In genomic region chr9:32550609-32551490, GRCh38 we compare ENCODE assay signal across 8 cellular contexts. TPM values are rescaled to one million over a fixed set of nuclear protein-coding genes. Genes with fewer than 3 reads are reported as not detected.
A peak's percentile ranks its signal among the peaks of the same experiment; 100 is the strongest.
DNase-seq lines count a peak whose midpoint lies in the region; ATAC-seq and TF ChIP-seq lines count a peak whose summit lies in the region.

No MANE protein-coding gene starts in this region.

- no peaks in the 10 kb centered on the region for H3F3A ChIP-seq in PC-9 (ENCODE audit: insufficient read depth, low read depth)

- H4K20me1 ChIP-seq in PC-9 (ENCODE audit: insufficient read depth), result peaks cover 18% of the 10 kb centered on the region

- H3K27ac ChIP-seq in PC-9, result peak overlapping the region; percentile 77
- H3K27ac ChIP-seq in muscle layer of duodenum (ENCODE audit: low read length), result peak overlapping the region; percentile 99

- no TSS peak for BruUV-seq in PC-9 (replicated peaks; lab: Mats Ljungman, UMichigan)

- peaks cover 61% of the 10 kb centered on the region for H3K79me2 ChIP-seq in PC-9 (ENCODE audit: low read depth)

- POLR2A ChIA-PET in PC-9 (lab: Charles Lee; ENCODE audit: unreplicated experiment), result interaction anchor here (0.6 to 0.8 kb wide), 5 partner anchors 120 to 1158 kb away, joined by 3 to 8 read pairs (median 3); no protein-coding TSS in a partner anchor

- H3K9me3 ChIP-seq in PC-9 (ENCODE audit: insufficient read depth, low read depth), result no peaks in the 10 kb centered on the region
- H3K9me3 ChIP-seq in muscle layer of duodenum (ENCODE audit: control insufficient read depth in 1 of 2, low read length in 2 of 2), result no peaks in the 10 kb centered on the region

- peak overlapping the region; percentile 86 for H2AFZ ChIP-seq in PC-9

- peak; percentile 72 for DNase-seq in DMS53 treated with DMSO at 0.1 percent for 48 hours (lab: John Stamatoyannopoulos, UW; ENCODE audit: unreplicated experiment)
- DNase-seq in KBM-7, result peak; percentile 93
- peak; percentile 68 to 86 for DNase-seq in PC-9
- peak; percentile 93 for DNase-seq in activated T-cell treated with anti-CD3 and anti-CD28 coated beads, Interleukin-2, amount 50 U/mL, for 48 hours
- DNase-seq in stimulated activated CD8-positive, alpha-beta memory T cell treated with anti-CD3 and anti-CD28 coated beads, Interleukin-7, amount 100 ng/mL, for 4 hours (ENCODE audit: low read depth in 2 of 2), result peak; percentile 93 to 94

- CTCF ChIA-PET in PC-9 (lab: Charles Lee), result interaction anchor here (0.5 to 1.5 kb wide), 5 partner anchors 21 to 718 kb away, joined by 3 to 5 read pairs (median 4); no protein-coding TSS in a partner anchor

- peak overlapping the region; percentile 95 for H3K4me3 ChIP-seq in PC-9
- H3K4me3 ChIP-seq in muscle layer of duodenum (ENCODE audit: low read depth in 1 of 2, low read length in 2 of 2), result peak overlapping the region; percentile 91 to 98

- H3K4me2 ChIP-seq in PC-9, result peak overlapping the region; percentile 88

- ATAC-seq in GM21723 (IDR thresholded peaks at IDR 0.05; ENCODE audit: unreplicated experiment) (peak; percentile 65), esophagus mucosa (peak; percentile 85)

- no peaks in the 10 kb centered on the region for H3K36me3 ChIP-seq in PC-9 (ENCODE audit: low read depth)
- H3K36me3 ChIP-seq in muscle layer of duodenum (ENCODE audit: control insufficient read depth in 1 of 2, insufficient read depth in 2 of 2, low read length in 2 of 2), result peaks cover 0 to 3% of the 10 kb centered on the region in 2 donors

- intact Hi-C loops in PC-9 (cut with micrococcal nuclease; ENCODE audit: unreplicated experiment), result no loop called here

- no peaks in the 10 kb centered on the region for H3K9me2 ChIP-seq in PC-9 (ENCODE audit: insufficient read depth)

- H3K4me1 ChIP-seq in PC-9 (replicated peaks; ENCODE audit: insufficient read depth), result peaks cover 15% of the 10 kb centered on the region
- H3K4me1 ChIP-seq in muscle layer of duodenum (ENCODE audit: control insufficient read depth in 1 of 2, insufficient read depth in 2 of 2, low read length in 2 of 2), result peaks cover 0 to 23% of the 10 kb centered on the region in 2 donors

- H3K27me3 ChIP-seq in PC-9 (ENCODE audit: insufficient read depth, low read depth) (no peaks in the 10 kb centered on the region), muscle layer of duodenum (ENCODE audit: low read depth, low read length) (no peaks in the 10 kb centered on the region)

- no peak for TF ChIP-seq CTCF in PC-9 (conservative IDR thresholded peaks at IDR 0.05)

- in situ Hi-C loops in KBM-7 (cut with MboI; ENCODE audit: low pct_unique_long_range_greater_than_20kb, low sequenced_read_pairs), result no loop called here

RNA-seq across cellular contexts. Expression of gene SMIM27, which starts 1.3 kb away (rescaled TPM):
- total RNA-seq in PC-9 (2021), result 8.0 and 8.2 TPM in 2 replicates
- 7.2 TPM for total RNA-seq in esophagus mucosa

RNA-seq across cellular contexts. Expression of gene TOPORS, which starts 1.5 kb away (rescaled TPM):
- total RNA-seq in PC-9 (2021) (8.0 and 11.1 TPM in 2 replicates), esophagus mucosa (8.8 TPM)

RNA-seq across cellular contexts. Expression of gene NDUFB6, which starts 22.1 kb away (rescaled TPM):
- 46.9 and 49.6 TPM in 2 replicates for total RNA-seq in PC-9 (2021)
- 39.2 TPM for total RNA-seq in esophagus mucosa

RNA-seq across cellular contexts. Expression of gene RIGI, which starts 24.9 kb away (rescaled TPM):
- total RNA-seq in PC-9 (2021), result 3.9 and 4.2 TPM in 2 replicates
- 5.6 TPM for total RNA-seq in esophagus mucosa

Comparison
In these comparisons a context has a peak if more than half of its experiments do, and no peak if none do; other contexts are left out.
1. Peak in every context shown above with its lines: DNase-seq, ATAC-seq, H3K4me3 ChIP-seq and H3K27ac ChIP-seq.